ENCODE assay signal across 22 cellular contexts in the genomic region with DNA sequence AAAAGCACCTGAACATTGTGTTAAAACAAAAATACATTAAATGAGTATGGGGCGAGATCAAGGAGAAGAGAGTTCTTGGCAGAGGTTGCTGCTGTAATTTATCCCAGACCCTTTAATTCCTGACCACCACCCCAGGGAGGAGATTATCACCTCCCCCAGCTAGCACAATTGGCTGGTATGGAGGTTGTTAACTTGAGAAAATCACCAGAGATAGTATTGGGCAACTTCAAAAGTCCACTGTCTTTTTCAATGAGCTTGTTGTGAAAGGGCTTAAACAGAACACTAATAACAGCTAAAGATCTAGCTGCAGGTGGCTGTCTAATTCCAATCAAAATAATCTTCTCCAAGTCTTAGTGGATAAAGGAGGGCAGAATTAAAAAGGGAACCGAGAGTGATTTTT.
"Had no signal": no experiment of that assay in that cellular context is flagged by ENCODE, and none has a peak within 500 bp of the region (broad histone marks: within the 10 kb centered on the region; RNA-seq: fewer than 3 reads in every experiment).

No MANE protein-coding gene starts in this region.

- DNase-seq: activated CD4-positive, alpha-beta T cell treated with anti-CD3 and anti-CD28 coated beads for 36 hours; activated CD4-positive, CD25-positive, alpha-beta regulatory T cell; activated CD8-positive, alpha-beta memory T cell treated with anti-CD3 and anti-CD28 coated beads, Interleukin-2, amount 10 ng/mL, durations not matched to agents 7 days and 5 days; activated CD8-positive, alpha-beta T cell treated with anti-CD3 and anti-CD28 coated beads, Interleukin-2, amount 10 ng/mL, durations not matched to agents 7 days and 5 days; activated naive CD4-positive, alpha-beta T cell; activated T-cell treated with anti-CD3 and anti-CD28 coated beads, Interleukin-2, amount 50 U/mL, for 48 hours; colonic mucosa; effector memory CD8-positive, alpha-beta T cell; left cardiac atrium; left ventricle myocardium superior; naive B cell; occipital lobe; spleen; stimulated activated CD4-positive, alpha-beta T cell treated with anti-CD3 and anti-CD28 coated beads, Interleukin-2, amount 100 ng/mL, for 48 hours; T-helper 1 cell; trophoblast cell; uterus had no signal

- FAIRE-seq: endothelial cell of umbilical vein, keratinocyte had no signal

- ATAC-seq: activated CD4-positive, alpha-beta T cell treated with anti-CD3 and anti-CD28 coated beads for 36 hours; activated CD8-positive, alpha-beta memory T cell treated with anti-CD3 and anti-CD28 coated beads, Interleukin-2, amount 10 ng/mL, durations not matched to agents 7 days and 5 days; activated CD8-positive, alpha-beta T cell treated with anti-CD3 and anti-CD28 coated beads, Interleukin-2, amount 10 ng/mL, durations not matched to agents 7 days and 5 days; activated naive CD4-positive, alpha-beta T cell treated with anti-CD3 and anti-CD28 coated beads, Interleukin-2, amount 50 U/mL, for 72 hours; effector memory CD8-positive, alpha-beta T cell; gastroesophageal sphincter; left cardiac atrium; left ventricle myocardium superior; stimulated activated effector memory CD8-positive, alpha-beta T cell treated with anti-CD3 and anti-CD28 coated beads, Interleukin-12 subunit alpha, Interleukin-12 subunit beta, amount 100 ng/mL, for 72 hours had no signal
